Comparison of ENCODE assay signal across 8 cellular contexts in genomic region chr7:139494835-139495568, GRCh38. TPM values are rescaled to one million over a fixed set of nuclear protein-coding genes. Genes with fewer than 3 reads are reported as not detected.
DNase-seq lines count a peak whose midpoint lies in the region; ATAC-seq and TF ChIP-seq lines count a peak whose summit lies in the region.

No MANE protein-coding gene starts in this region.

- H3K4me2 ChIP-seq in osteoblast (ENCODE audit: insufficient read depth, low read length), result no peak overlapping the region

- H3K9me3 ChIP-seq in osteoblast (ENCODE audit: low read depth, low read length), result peaks cover 6% of the 10 kb centered on the region

- H3K27ac ChIP-seq in osteoblast (ENCODE audit: low read depth, low read length), result no peak overlapping the region

- no peak for TF ChIP-seq CTCF in osteoblast (IDR thresholded peaks at IDR 0.05; ENCODE audit: extremely low read depth, low read depth, low read length)

- H3K4me3 ChIP-seq in osteoblast (ENCODE audit: insufficient read depth, low read length), result no peak overlapping the region

- no peaks in the 10 kb centered on the region for H3K36me3 ChIP-seq in osteoblast (ENCODE audit: insufficient read depth, low read length)

- no peaks in the 10 kb centered on the region for H3K4me1 ChIP-seq in osteoblast (ENCODE audit: insufficient read depth, low read length)

- peaks cover 22% of the 10 kb centered on the region for H3K27me3 ChIP-seq in osteoblast (ENCODE audit: insufficient read depth, low read length)

- H4K20me1 ChIP-seq in osteoblast (ENCODE audit: insufficient read depth, low read length), result no peaks in the 10 kb centered on the region

- H3K79me2 ChIP-seq in osteoblast (ENCODE audit: insufficient read depth, low read length), result no peaks in the 10 kb centered on the region

- H2AFZ ChIP-seq in osteoblast (ENCODE audit: low read length), result no peak overlapping the region

- peak; percentile 77 for ATAC-seq in GM21723 (IDR thresholded peaks at IDR 0.05; ENCODE audit: unreplicated experiment)

- peak; percentile 17 for DNase-seq in activated CD4-positive, alpha-beta T cell treated with anti-CD3 and anti-CD28 coated beads for 48 hours
- DNase-seq in activated CD4-positive, alpha-beta T cell treated with anti-CD3 and anti-CD28 coated beads, Interleukin-2, amount 50 U/mL, for 1 hour, result no peak
- DNase-seq in NAMALWA (ENCODE audit: low spot score) (peak; percentile 21), osteoblast (ENCODE audit: insufficient read length, low spot score, missing footprints) (peak; percentile 86), D341Med (ENCODE audit: low spot score) (no peak), glomerular visceral epithelial cell (ENCODE audit: extremely low spot score) (no peak), dedifferentiated amniotic fluid mesenchymal stem cell (ENCODE audit: extremely low spot score) (no peak)

RNA-seq across cellular contexts. Expression of gene KLRG2, which starts 11.5 kb away (rescaled TPM):
- not detected in 2 replicates for total RNA-seq in osteoblast

RNA-seq across cellular contexts. Expression of gene CLEC2L, which starts 28.5 kb away (rescaled TPM):
- not detected in 2 replicates for total RNA-seq in osteoblast

Comparison
In these comparisons a context has a peak if more than half of its experiments do, and no peak if none do; other contexts are left out.
1. DNase-seq: peak in activated CD4-positive, alpha-beta T cell treated with anti-CD3 and anti-CD28 coated beads for 48 hours (single experiment), NAMALWA (single experiment) and osteoblast (single experiment); none in activated CD4-positive, alpha-beta T cell treated with anti-CD3 and anti-CD28 coated beads, Interleukin-2, amount 50 U/mL, for 1 hour (single experiment), D341Med (single experiment), glomerular visceral epithelial cell (single experiment) and dedifferentiated amniotic fluid mesenchymal stem cell (single experiment).